ENCODE assay signal across 1 cellular context in the genomic region with DNA sequence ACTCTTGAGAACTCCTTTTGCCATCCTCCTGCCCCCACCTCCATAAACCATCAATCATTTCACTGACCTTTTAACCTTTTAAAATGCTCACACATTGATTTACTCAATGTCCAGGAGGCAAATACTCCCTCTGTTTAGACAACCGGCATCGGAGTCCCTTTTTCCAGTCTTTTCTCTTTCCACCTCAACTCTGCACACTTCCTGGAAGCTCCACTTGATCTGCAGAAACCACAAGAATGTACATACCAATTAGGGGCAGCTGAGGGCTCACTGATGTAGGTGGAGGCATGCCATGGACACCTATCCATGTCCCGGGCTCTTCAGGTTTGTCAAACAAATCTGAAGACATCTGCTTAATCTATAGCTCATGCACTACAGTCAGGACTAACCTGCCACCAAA.
TF ChIP-seq lines count a peak whose summit lies in the region.

No MANE protein-coding gene starts in this region.

TF ChIP-seq in HepG2, 621 proteins besides CTCF, POLR2A, EP300 and RAD21:
- TF ChIP-seq, protein P1, sequence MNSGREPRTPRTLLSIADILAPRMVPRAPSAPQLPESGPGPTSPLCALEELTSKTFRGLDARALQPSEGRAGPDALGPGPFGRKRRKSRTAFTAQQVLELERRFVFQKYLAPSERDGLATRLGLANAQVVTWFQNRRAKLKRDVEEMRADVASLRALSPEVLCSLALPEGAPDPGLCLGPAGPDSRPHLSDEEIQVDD (CRISPR knock-in tag; IDR thresholded peaks at IDR 0.05; ENCODE audit: borderline replicate concordance): no peak
- TF ChIP-seq NR2F6 (IDR thresholded peaks at IDR 0.05) (peak; percentile 34; the same call in 1 of the 2 replicates), NR2F6 (CRISPR knock-in tag; IDR thresholded peaks at IDR 0.05) (no peak), ZNF549 (CRISPR knock-in tag; IDR thresholded peaks at IDR 0.05) (no peak), KLF13 (CRISPR knock-in tag; IDR thresholded peaks at IDR 0.05) (no peak), NFE2 (CRISPR knock-in tag; IDR thresholded peaks at IDR 0.05) (no peak), ZNF30 (CRISPR knock-in tag; IDR thresholded peaks at IDR 0.05) (no peak)
- TF ChIP-seq, protein P2, sequence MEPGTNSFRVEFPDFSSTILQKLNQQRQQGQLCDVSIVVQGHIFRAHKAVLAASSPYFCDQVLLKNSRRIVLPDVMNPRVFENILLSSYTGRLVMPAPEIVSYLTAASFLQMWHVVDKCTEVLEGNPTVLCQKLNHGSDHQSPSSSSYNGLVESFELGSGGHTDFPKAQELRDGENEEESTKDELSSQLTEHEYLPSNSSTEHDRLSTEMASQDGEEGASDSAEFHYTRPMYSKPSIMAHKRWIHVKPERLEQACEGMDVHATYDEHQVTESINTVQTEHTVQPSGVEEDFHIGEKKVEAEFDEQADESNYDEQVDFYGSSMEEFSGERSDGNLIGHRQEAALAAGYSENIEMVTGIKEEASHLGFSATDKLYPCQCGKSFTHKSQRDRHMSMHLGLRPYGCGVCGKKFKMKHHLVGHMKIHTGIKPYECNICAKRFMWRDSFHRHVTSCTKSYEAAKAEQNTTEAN (CRISPR knock-in tag; conservative IDR thresholded peaks at IDR 0.05): no peak
